ENCODE assay signal across 16 cellular contexts in the genomic region with DNA sequence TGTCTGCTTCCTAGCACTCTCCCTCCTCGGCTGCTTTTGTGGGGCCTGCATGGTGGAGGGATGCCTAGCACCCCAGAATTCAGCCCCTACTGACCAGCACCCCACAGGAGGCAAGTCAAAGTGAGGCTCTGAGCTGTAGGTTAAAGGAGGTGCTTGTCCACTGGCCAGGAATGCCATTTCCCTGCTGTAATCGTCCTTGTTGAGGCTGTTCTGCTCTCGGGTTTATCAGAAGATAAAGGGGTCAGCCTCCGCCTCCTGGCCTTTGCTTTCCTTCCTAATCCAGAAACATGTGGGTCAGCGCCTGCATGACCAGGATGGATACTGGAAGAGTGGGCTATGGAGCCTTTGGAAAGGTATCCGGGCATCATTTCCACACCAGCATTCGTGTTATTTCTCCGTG.
"Had no signal": no experiment of that assay in that cellular context is flagged by ENCODE, and none has a peak within 500 bp of the region (broad histone marks: within the 10 kb centered on the region; RNA-seq: fewer than 3 reads in every experiment).

No MANE protein-coding gene starts in this region.

- H3K4me1 ChIP-seq: gastroesophageal sphincter, vagina had no signal

- DNase-seq: activated CD4-positive, alpha-beta T cell treated with anti-CD3 and anti-CD28 coated beads, Interleukin-2, amount 10 ng/mL, durations not matched to agents 7 days and 5 days; activated CD4-positive, CD25-positive, alpha-beta regulatory T cell treated with anti-CD3 and anti-CD28 coated beads, Interleukin-2, amount 50 U/mL, for 72 hours; activated T-cell treated with anti-CD3 and anti-CD28 coated beads, Interleukin-2, amount 50 U/mL, for 1 hour; cortex of kidney; endodermal cell; left colon; naive B cell; stimulated activated CD4-positive, alpha-beta T cell treated with anti-CD3 and anti-CD28 coated beads, Interleukin-4, amount 100 ng/mL, for 1 hour; stomach; T-cell had no signal

- H3K9me3 ChIP-seq: gastroesophageal sphincter, stomach, vagina had no signal

- H3K27ac ChIP-seq: epithelial cell of prostate, gastroesophageal sphincter, stomach, vagina, VCaP had no signal

- H3K27me3 ChIP-seq: stomach, vagina had no signal

- H3K4me3 ChIP-seq: gastroesophageal sphincter, lung, stomach, vagina had no signal

- H3K36me3 ChIP-seq: gastroesophageal sphincter, vagina had no signal

- ATAC-seq: gastroesophageal sphincter, left colon, sciatic nerve had no signal
